Comparison of ENCODE assay signal across 19 cellular contexts in the genomic region with DNA sequence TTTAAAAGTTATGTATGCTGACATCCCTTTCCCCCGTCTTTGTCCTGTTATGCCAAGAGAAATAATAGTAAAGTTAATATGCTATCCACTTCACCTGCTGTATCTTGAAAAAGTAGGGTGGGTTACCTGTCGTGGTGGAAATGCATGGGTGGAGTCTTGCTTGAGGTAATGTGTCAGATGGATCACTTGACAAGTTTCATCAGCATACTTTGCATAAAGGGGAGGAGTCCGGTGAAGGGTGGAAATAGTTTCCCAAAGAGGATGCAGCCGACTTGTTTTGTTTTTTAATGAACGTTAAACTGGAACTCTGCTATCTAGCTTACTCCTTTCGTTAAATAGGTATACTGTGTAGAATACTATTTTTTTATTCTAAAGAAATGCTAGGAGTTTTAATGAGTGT. TPM values are rescaled to one million over a fixed set of nuclear protein-coding genes. Genes with fewer than 3 reads are reported as not detected.
DNase-seq lines count a peak whose midpoint lies in the region; ATAC-seq, FAIRE-seq and TF ChIP-seq lines count a peak whose summit lies in the region.
"Had no signal": no experiment of that assay in that cellular context is flagged by ENCODE, and none has a peak within 500 bp of the region (broad histone marks: within the 10 kb centered on the region; RNA-seq: fewer than 3 reads in every experiment).

No MANE protein-coding gene starts in this region.

- intact Hi-C loops in thyroid gland (cut with DNase I), result no loop called here

- H3K4me3 ChIP-seq in thyroid gland (replicated peaks in 1 of 3), result no peak overlapping the region
- H3K4me3 ChIP-seq: upper lobe of right lung had no signal

- H3K4me1 ChIP-seq in thyroid gland, result peaks cover 43 to 60% of the 10 kb centered on the region in 2 donors

- H3K9me3 ChIP-seq in thyroid gland, result no peaks in the 10 kb centered on the region
- H3K9me3 ChIP-seq: upper lobe of right lung had no signal

- FAIRE-seq in H54 (lab: Jason Lieb, UNC), result no peak
- FAIRE-seq: GM18507 had no signal

- H3K27ac ChIP-seq in thyroid gland, result peak overlapping the region in 2 of 3 donors; percentile 60 to 80
- H3K27ac ChIP-seq: neutrophil, SK-N-MC, upper lobe of right lung had no signal

- 46 to 47% methylated on average over 6 of the region's 6 CpGs for WGBS in thyroid gland, 2 donors

- no peaks in the 10 kb centered on the region for H3K36me3 Mint-ChIP-seq in brain
- H3K36me3 Mint-ChIP-seq: stimulated activated memory B cell treated with anti-CD40 and anti-IgM and Interleukin-4, amounts not matched to agents 10 μg/mL and 1 μg/mL and 100 μg/mL, for 72 hours had no signal

- no peaks in the 10 kb centered on the region for H3K36me3 ChIP-seq in thyroid gland
- H3K36me3 ChIP-seq: neutrophil, upper lobe of right lung had no signal

- no peak for TF ChIP-seq POLR2A in thyroid gland (IDR thresholded peaks at IDR 0.05)
- TF ChIP-seq POLR2A in H54 (IDR thresholded peaks at IDR 0.05; ENCODE audit: low read depth, low read length), result no peak

- no peaks in the 10 kb centered on the region for H3K27me3 ChIP-seq in thyroid gland

- H3K4me3 Mint-ChIP-seq in brain, result peak overlapping the region; percentile 60 to 82 (median 75)
- H3K4me3 Mint-ChIP-seq: stimulated activated memory B cell treated with anti-CD40 and anti-IgM and Interleukin-4, amounts not matched to agents 10 μg/mL and 1 μg/mL and 100 μg/mL, for 72 hours had no signal

- peaks cover 93% of the 10 kb centered on the region for H3K27me3 Mint-ChIP-seq in brain

- H3K4me1 Mint-ChIP-seq in brain, result peaks cover 60% of the 10 kb centered on the region

- peaks cover 0 to 3% (median 0%) of the 10 kb centered on the region in 5 experiments for H3K9me3 Mint-ChIP-seq in brain

- peak overlapping the region; percentile 57 to 92 (median 64) for H3K27ac Mint-ChIP-seq in brain
- H3K27ac Mint-ChIP-seq: stimulated activated memory B cell treated with anti-CD40 and anti-IgM and Interleukin-4, amounts not matched to agents 10 μg/mL and 1 μg/mL and 100 μg/mL, for 72 hours had no signal

- TF ChIP-seq CTCF in brain (conservative IDR thresholded peaks at IDR 0.05), result no peak
- TF ChIP-seq CTCF in thyroid gland (IDR thresholded peaks at IDR 0.05), result no peak

- DNase-seq in NOMO-1 treated with DMSO at 0.1 percent for 48 hours (lab: John Stamatoyannopoulos, UW; ENCODE audit: unreplicated experiment) (peak; percentile 33), NOMO-1 treated with dmso at 0.1 percent for 144 hours (lab: John Stamatoyannopoulos, UW; ENCODE audit: unreplicated experiment) (no peak), NCI-H1930 (lab: John Stamatoyannopoulos, UW) (peak; percentile 53 to 64), thyroid gland (no peak), C1 segment of cervical spinal cord (lab: John Stamatoyannopoulos, UW) (no peak), H54 (ENCODE audit: insufficient read length, low spot score) (no peak)
- DNase-seq: activated CD8-positive, alpha-beta memory T cell treated with anti-CD3 and anti-CD28 coated beads for 24 hours; activated effector memory CD4-positive, alpha-beta T cell treated with anti-CD3 and anti-CD28 coated beads, Interleukin-2, amount 50 U/mL, for 16 hours; dermis blood vessel endothelial cell; NCI-H1694; upper lobe of right lung had no signal

- no peak for ATAC-seq in GM18867 (IDR thresholded peaks at IDR 0.05; ENCODE audit: unreplicated experiment)
- ATAC-seq: stimulated activated memory B cell treated with anti-CD40 and anti-IgM and Interleukin-4, amounts not matched to agents 10 μg/mL and 1 μg/mL and 100 μg/mL, for 72 hours; upper lobe of right lung had no signal

RNA-seq across cellular contexts. Expression of a gene that starts 9.0 kb away (rescaled TPM):
- 0.29 TPM for polyA plus RNA-seq in brain (ENCODE audit: insufficient read depth, low read depth, low replicate concordance)
- total RNA-seq in thyroid gland, result 10 to 100 TPM in 1 of 4 donors, 1 to 10 TPM in 3; 2.5 to 26.1 (median 7.3) TPM
- total RNA-seq: dermis blood vessel endothelial cell, lung microvascular endothelial cell, OCI-LY7, upper lobe of right lung had no signal

Comparison
In these comparisons a context has a peak if more than half of its experiments do, and no peak if none do; other contexts are left out.
1. DNase-seq: peak in NOMO-1 treated with DMSO at 0.1 percent for 48 hours (single experiment) and NCI-H1930 (2 of 2); none in NOMO-1 treated with dmso at 0.1 percent for 144 hours (single experiment), thyroid gland (0 of 2), C1 segment of cervical spinal cord (0 of 14) and H54 (single experiment).